In genomic region chr6:136510299-136510698, GRCh38 we compare ENCODE assay signal across 16 cellular contexts. TPM values are rescaled to one million over a fixed set of nuclear protein-coding genes. Genes with fewer than 3 reads are reported as not detected.
DNase-seq lines count a peak whose midpoint lies in the region; ATAC-seq and TF ChIP-seq lines count a peak whose summit lies in the region.
"Had no signal": no experiment of that assay in that cellular context is flagged by ENCODE, and none has a peak within 500 bp of the region (broad histone marks: within the 10 kb centered on the region; RNA-seq: fewer than 3 reads in every experiment).

No MANE protein-coding gene starts in this region.

- no peaks in the 10 kb centered on the region for H3K9me3 Mint-ChIP-seq in activated T-cell treated with anti-CD3 and anti-CD28 coated beads, Interleukin-2, amount 50 U/mL, for 4 hours
- H3K9me3 Mint-ChIP-seq in activated T-helper 1 cell treated with anti-CD3 and anti-CD28 coated beads, Interleukin-12 subunit alpha, Interleukin-12 subunit beta, Interleukin-2, Interleukin-4 antibody, amounts not matched to agents 30 ng/mL and 10 ng/mL and 1 ng/mL, durations not matched to agents 14 hours and 24 hours and 36 hours: no peaks in the 10 kb centered on the region
- no peaks in the 10 kb centered on the region for H3K9me3 Mint-ChIP-seq in stimulated activated effector memory CD8-positive, alpha-beta T cell treated with anti-CD3 and anti-CD28 coated beads, Interleukin-12 subunit alpha, Interleukin-12 subunit beta, amount 100 ng/mL, for 72 hours

- H3K27ac ChIP-seq in right lobe of liver: peak overlapping the region; percentile 59 to 92 (median 88)
- peak overlapping the region in 21 of 59 donors; percentile 12 to 99 (median 46) for H3K27ac ChIP-seq in dorsolateral prefrontal cortex
- H3K27ac ChIP-seq: body of pancreas, prostate gland, vagina had no signal

- no peaks in the 10 kb centered on the region for H3K27me3 Mint-ChIP-seq in activated T-cell treated with anti-CD3 and anti-CD28 coated beads, Interleukin-2, amount 50 U/mL, for 4 hours (ENCODE audit: low read depth)
- no peaks in the 10 kb centered on the region for H3K27me3 Mint-ChIP-seq in activated T-helper 1 cell treated with anti-CD3 and anti-CD28 coated beads, Interleukin-12 subunit alpha, Interleukin-12 subunit beta, Interleukin-2, Interleukin-4 antibody, amounts not matched to agents 30 ng/mL and 10 ng/mL and 1 ng/mL, durations not matched to agents 14 hours and 24 hours and 36 hours (ENCODE audit: insufficient read depth)

- H3K27me3 ChIP-seq in right lobe of liver: no peaks in the 10 kb centered on the region
- no peaks in the 10 kb centered on the region for H3K27me3 ChIP-seq in dorsolateral prefrontal cortex
- H3K27me3 ChIP-seq: body of pancreas, vagina had no signal

- no peak for TF ChIP-seq CTCF in right lobe of liver (IDR thresholded peaks at IDR 0.05)
- no peak for TF ChIP-seq CTCF in dorsolateral prefrontal cortex (IDR thresholded peaks at IDR 0.05 in 54 of 56, conservative IDR thresholded peaks at IDR 0.05 in 2 of 56; ENCODE audit: low read depth in 1 of 56, partially characterized antibody in 56 of 56)

- no peaks in the 10 kb centered on the region for H3K36me3 ChIP-seq in right lobe of liver
- H3K36me3 ChIP-seq: prostate gland, vagina had no signal

- H3K4me1 ChIP-seq in right lobe of liver: peaks cover 0 to 49% (median 22%) of the 10 kb centered on the region in 4 donors
- H3K4me1 ChIP-seq: prostate gland, vagina had no signal

- TF ChIP-seq POLR2A in right lobe of liver (IDR thresholded peaks at IDR 0.05): no peak

- H3K4me3 Mint-ChIP-seq in activated T-cell treated with anti-CD3 and anti-CD28 coated beads, Interleukin-2, amount 50 U/mL, for 4 hours: no peak overlapping the region
- H3K4me3 Mint-ChIP-seq in activated T-helper 1 cell treated with anti-CD3 and anti-CD28 coated beads, Interleukin-12 subunit alpha, Interleukin-12 subunit beta, Interleukin-2, Interleukin-4 antibody, amounts not matched to agents 30 ng/mL and 10 ng/mL and 1 ng/mL, durations not matched to agents 14 hours and 24 hours and 36 hours: peak overlapping the region; percentile 10
- no peak overlapping the region for H3K4me3 Mint-ChIP-seq in stimulated activated effector memory CD8-positive, alpha-beta T cell treated with anti-CD3 and anti-CD28 coated beads, Interleukin-12 subunit alpha, Interleukin-12 subunit beta, amount 100 ng/mL, for 72 hours

- 90% methylated on average over 5 of the region's 5 CpGs for WGBS in right lobe of liver (ENCODE audit: insufficient coverage, low coverage, low lambda C conversion rate, missing lambda C conversion rate)

- intact Hi-C loops in activated T-helper 1 cell treated with anti-CD3 and anti-CD28 coated beads, Interleukin-12 subunit alpha, Interleukin-12 subunit beta, Interleukin-2, Interleukin-4 antibody, amounts not matched to agents 30 ng/mL and 10 ng/mL and 1 ng/mL, durations not matched to agents 14 hours and 24 hours and 36 hours (cut with micrococcal nuclease): loop anchor here (2.0 kb wide), 1 partner anchor 83 kb away; no protein-coding TSS in a partner anchor
- intact Hi-C loops in right lobe of liver (cut with DNase I): no loop called here
- intact Hi-C loops in dorsolateral prefrontal cortex (cut with DNase I): no loop called here

- H3K4me3 ChIP-seq in right lobe of liver (no peak overlapping the region), dorsolateral prefrontal cortex (no peak overlapping the region)
- H3K4me3 ChIP-seq: body of pancreas, prostate gland, vagina had no signal

- peaks cover 13% of the 10 kb centered on the region for H3K4me1 Mint-ChIP-seq in activated T-cell treated with anti-CD3 and anti-CD28 coated beads, Interleukin-2, amount 50 U/mL, for 4 hours (ENCODE audit: low read depth)
- peaks cover 23% of the 10 kb centered on the region for H3K4me1 Mint-ChIP-seq in activated T-helper 1 cell treated with anti-CD3 and anti-CD28 coated beads, Interleukin-12 subunit alpha, Interleukin-12 subunit beta, Interleukin-2, Interleukin-4 antibody, amounts not matched to agents 30 ng/mL and 10 ng/mL and 1 ng/mL, durations not matched to agents 14 hours and 24 hours and 36 hours (ENCODE audit: low read depth)
- H3K4me1 Mint-ChIP-seq in stimulated activated effector memory CD8-positive, alpha-beta T cell treated with anti-CD3 and anti-CD28 coated beads, Interleukin-12 subunit alpha, Interleukin-12 subunit beta, amount 100 ng/mL, for 72 hours: peaks cover 13% of the 10 kb centered on the region

- peak; percentile 81 to 86 for ATAC-seq in activated T-cell treated with anti-CD3 and anti-CD28 coated beads, Interleukin-2, amount 50 U/mL, for 4 hours
- no peak for ATAC-seq in right lobe of liver
- peak; percentile 83 for ATAC-seq in stimulated activated effector memory CD8-positive, alpha-beta T cell treated with anti-CD3 and anti-CD28 coated beads, Interleukin-12 subunit alpha, Interleukin-12 subunit beta, amount 100 ng/mL, for 72 hours
- ATAC-seq: body of pancreas had no signal

- DNase-seq in activated T-cell treated with anti-CD3 and anti-CD28 coated beads, Interleukin-2, amount 50 U/mL, for 4 hours: peak; percentile 5
- DNase-seq in activated T-cell treated with anti-CD3 and anti-CD28 coated beads for 4 hours: no peak
- no peak for DNase-seq in activated T-helper 1 cell treated with anti-CD3 and anti-CD28 coated beads, Interleukin-12 subunit alpha, Interleukin-12 subunit beta, Interleukin-2, Interleukin-4 antibody, amounts not matched to agents 30 ng/mL and 10 ng/mL and 1 ng/mL, durations not matched to agents 14 hours and 24 hours and 36 hours (ENCODE audit: low spot score)
- no peak for DNase-seq in right lobe of liver
- no peak for DNase-seq in stimulated activated effector memory CD8-positive, alpha-beta T cell treated with anti-CD3 and anti-CD28 coated beads, Interleukin-12 subunit alpha, Interleukin-12 subunit beta, amount 100 ng/mL, for 72 hours (ENCODE audit: low spot score in 2 of 2)
- DNase-seq in NOMO-1 treated with DMSO at 0.1 percent for 48 hours (lab: John Stamatoyannopoulos, UW; ENCODE audit: unreplicated experiment): no peak
- no peak for DNase-seq in dorsolateral prefrontal cortex
- DNase-seq: body of pancreas; DMS153; effector memory CD4-positive, alpha-beta T cell; kidney; NCI-H1048; NCI-H187; NCI-H526 treated with DMSO at 0.1 percent for 48 hours had no signal

- H3K9me3 ChIP-seq in right lobe of liver: no peaks in the 10 kb centered on the region
- H3K9me3 ChIP-seq: body of pancreas, prostate gland, vagina had no signal

- peak overlapping the region; percentile 88 for H3K27ac Mint-ChIP-seq in activated T-helper 1 cell treated with anti-CD3 and anti-CD28 coated beads, Interleukin-12 subunit alpha, Interleukin-12 subunit beta, Interleukin-2, Interleukin-4 antibody, amounts not matched to agents 30 ng/mL and 10 ng/mL and 1 ng/mL, durations not matched to agents 14 hours and 24 hours and 36 hours
- H3K27ac Mint-ChIP-seq in stimulated activated effector memory CD8-positive, alpha-beta T cell treated with anti-CD3 and anti-CD28 coated beads, Interleukin-12 subunit alpha, Interleukin-12 subunit beta, amount 100 ng/mL, for 72 hours: peak overlapping the region; percentile 16

- H3K36me3 Mint-ChIP-seq in activated T-cell treated with anti-CD3 and anti-CD28 coated beads, Interleukin-2, amount 50 U/mL, for 4 hours (ENCODE audit: insufficient read depth): no peaks in the 10 kb centered on the region
- no peaks in the 10 kb centered on the region for H3K36me3 Mint-ChIP-seq in activated T-helper 1 cell treated with anti-CD3 and anti-CD28 coated beads, Interleukin-12 subunit alpha, Interleukin-12 subunit beta, Interleukin-2, Interleukin-4 antibody, amounts not matched to agents 30 ng/mL and 10 ng/mL and 1 ng/mL, durations not matched to agents 14 hours and 24 hours and 36 hours (ENCODE audit: low read depth)
- no peaks in the 10 kb centered on the region for H3K36me3 Mint-ChIP-seq in stimulated activated effector memory CD8-positive, alpha-beta T cell treated with anti-CD3 and anti-CD28 coated beads, Interleukin-12 subunit alpha, Interleukin-12 subunit beta, amount 100 ng/mL, for 72 hours

RNA-seq across cellular contexts. Expression of gene MAP7, which starts 39.9 kb away (rescaled TPM):
- total RNA-seq in activated T-cell treated with anti-CD3 and anti-CD28 coated beads, Interleukin-2, amount 50 U/mL, for 4 hours: 1 to 10 TPM in 1 of 3 donors, under 1 TPM in 2; 0.46 to 1.3 (median 0.49) TPM
- total RNA-seq in activated T-helper 1 cell treated with anti-CD3 and anti-CD28 coated beads, Interleukin-12 subunit alpha, Interleukin-12 subunit beta, Interleukin-2, Interleukin-4 antibody, amounts not matched to agents 30 ng/mL and 10 ng/mL and 1 ng/mL, durations not matched to agents 14 hours and 24 hours and 36 hours: 1.7 and 2.3 TPM in 2 replicates
- total RNA-seq in right lobe of liver: 10 to 100 TPM; 14.8 to 20.9 (median 17.9) TPM
- total RNA-seq in dorsolateral prefrontal cortex: 100 to 1,000 TPM in 67 of 120 experiments, 10 to 100 TPM in 53; 56.8 to 230 (median 104) TPM

Comparison
In these comparisons a context has a peak if more than half of its experiments do, and no peak if none do; other contexts are left out.
1. ATAC-seq: peak in activated T-cell treated with anti-CD3 and anti-CD28 coated beads, Interleukin-2, amount 50 U/mL, for 4 hours (2 of 2) and stimulated activated effector memory CD8-positive, alpha-beta T cell treated with anti-CD3 and anti-CD28 coated beads, Interleukin-12 subunit alpha, Interleukin-12 subunit beta, amount 100 ng/mL, for 72 hours (single experiment); none in right lobe of liver (0 of 4).